Comparison of ENCODE assay signal across 8 cellular contexts in the genomic region with DNA sequence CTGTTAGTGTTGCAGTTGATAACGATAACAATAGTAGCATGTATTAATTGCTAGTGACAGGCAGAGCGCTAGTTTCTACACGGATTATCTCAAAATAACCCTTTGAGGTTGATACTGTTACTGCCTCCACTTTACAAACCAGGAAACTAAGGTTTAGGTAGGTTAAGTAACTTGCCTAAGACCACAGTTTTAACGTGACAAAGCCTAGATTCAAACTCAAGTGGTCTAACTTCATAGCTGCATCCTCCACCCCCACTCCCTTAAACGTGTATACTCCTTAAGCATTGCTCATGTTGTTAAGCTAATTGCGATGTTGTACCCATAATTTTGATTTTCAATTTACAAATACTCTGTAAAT. TPM values are rescaled to one million over a fixed set of nuclear protein-coding genes. Genes with fewer than 3 reads are reported as not detected.
DNase-seq lines count a peak whose midpoint lies in the region; ATAC-seq and TF ChIP-seq lines count a peak whose summit lies in the region.

No MANE protein-coding gene starts in this region.

- ATAC-seq in naive B cell (ENCODE audit: low read depth in 2 of 2) (no peak), HG03196 (IDR thresholded peaks at IDR 0.05; ENCODE audit: unreplicated experiment) (no peak)

- TF ChIP-seq CTCF in GM12864 (IDR thresholded peaks at IDR 0.05; ENCODE audit: low read depth, low read length, missing control alignments) (no peak), breast epithelium (IDR thresholded peaks at IDR 0.05) (no peak)

- intact Hi-C loops in breast epithelium (cut with DNase I; ENCODE audit: low total_unique reads) = no loop called here

- H3K36me3 ChIP-seq in HUES48 (ENCODE audit: control insufficient read depth, insufficient read depth, low read length) (no peaks in the 10 kb centered on the region), breast epithelium (no peaks in the 10 kb centered on the region)

- H3K9me3 ChIP-seq in HUES48 (ENCODE audit: control insufficient read depth, insufficient read depth, low read length) (no peaks in the 10 kb centered on the region), breast epithelium (no peaks in the 10 kb centered on the region)

- no peak overlapping the region for H3K27ac ChIP-seq in HUES48 (ENCODE audit: low read depth, low read length)
- H3K27ac ChIP-seq in breast epithelium = no peak overlapping the region

- peaks cover 0 to 4% of the 10 kb centered on the region in 2 donors for H3K36me3 Mint-ChIP-seq in naive B cell

- H3K4me3 ChIP-seq in GM12864 (ENCODE audit: low read depth, low read length) (peak overlapping the region; percentile 93), HUES48 (ENCODE audit: low read depth, low read length) (peak overlapping the region; percentile 85), breast epithelium (peak overlapping the region; percentile 84 to 96 (median 94))

- H3K9me3 Mint-ChIP-seq in naive B cell = peaks cover 0 to 2% (median 0%) of the 10 kb centered on the region in 7 donors

- DNase-seq in GM12864 (ENCODE audit: low read depth) = no peak
- no peak for DNase-seq in breast epithelium (ENCODE audit: low spot score in 2 of 2)
- no peak for DNase-seq in naive B cell
- DNase-seq in epidermal melanocyte (ENCODE audit: insufficient read length, low spot score) = no peak
- DNase-seq in activated CD8-positive, alpha-beta memory T cell treated with anti-CD3 and anti-CD28 coated beads for 24 hours = no peak
- no peak for DNase-seq in GOT3 (lab: John Stamatoyannopoulos, UW)

- H3K4me1 Mint-ChIP-seq in naive B cell = peaks cover 23 to 40% (median 26%) of the 10 kb centered on the region in 3 donors

- H3K4me3 Mint-ChIP-seq in naive B cell = peak overlapping the region; percentile 93 to 99 (median 98)

- H3K4me1 ChIP-seq in HUES48 (ENCODE audit: control insufficient read depth, insufficient read depth, low read length) (peaks cover 18% of the 10 kb centered on the region), breast epithelium (peaks cover 0 to 11% of the 10 kb centered on the region in 2 donors)

- H3K27me3 ChIP-seq in HUES48 (ENCODE audit: control insufficient read depth, insufficient read depth, low read length) (no peaks in the 10 kb centered on the region), breast epithelium (no peaks in the 10 kb centered on the region)

- H3K27me3 Mint-ChIP-seq in naive B cell = no peaks in the 10 kb centered on the region

- H3K9ac ChIP-seq in HUES48 (ENCODE audit: low read depth, low read length) = peak overlapping the region; percentile 73

- H3K27ac Mint-ChIP-seq in naive B cell = peak overlapping the region; percentile 94 to 98 (median 97)

- TF ChIP-seq POLR2A in breast epithelium (IDR thresholded peaks at IDR 0.05) = no peak

RNA-seq across cellular contexts. Expression of a gene that starts 1.2 kb away (rescaled TPM):
- 10 to 100 TPM; 33.4 to 37.8 (median 37.3) TPM for total RNA-seq in breast epithelium
- polyA plus RNA-seq in naive B cell (ENCODE audit: low read depth in 6 of 6) = 10 to 100 TPM; 50.3 to 62.4 (median 57.8) TPM
